25 cellular contexts compared by ENCODE assay signal in genomic region chr20:35101620-35102019, GRCh38. TPM values are rescaled to one million over a fixed set of nuclear protein-coding genes. Genes with fewer than 3 reads are reported as not detected.
DNase-seq lines count a peak whose midpoint lies in the region; ATAC-seq, FAIRE-seq and TF ChIP-seq lines count a peak whose summit lies in the region.
"Had no signal": no experiment of that assay in that cellular context is flagged by ENCODE, and none has a peak within 500 bp of the region (broad histone marks: within the 10 kb centered on the region; RNA-seq: fewer than 3 reads in every experiment).

No MANE protein-coding gene starts in this region.

- no peak overlapping the region for H4K91ac ChIP-seq in H1 (replicated peaks; ENCODE audit: insufficient read length, low read length)

- WGBS in H1 (ENCODE audit: extremely low coverage in 1 of 2, insufficient coverage in 1 of 2, insufficient read length in 1 of 2, insufficient replicate concordance in 2 of 2, low coverage in 1 of 2, low lambda C conversion rate in 2 of 2, missing lambda C conversion rate in 1 of 2), 2 experiments = 90% methylated on average over 8 of the region's 8 CpGs; no CpG with 5 or more reads in 1 of the 2 experiments
- WGBS in SK-N-SH (ENCODE audit: low lambda C conversion rate) = 81% methylated on average over 8 of the region's 8 CpGs

- no peak overlapping the region for H4K8ac ChIP-seq in H1 (ENCODE audit: extremely low read depth, insufficient read depth, low read length)

- H2BK120ac ChIP-seq in H1 (replicated peaks; ENCODE audit: low read depth, low read length) = no peak overlapping the region

- no peak overlapping the region for H3K27ac Mint-ChIP-seq in GM23338
- H3K27ac Mint-ChIP-seq in stimulated activated naive B cell treated with anti-CD40 and anti-IgM and Interleukin-4, amounts not matched to agents 10 μg/mL and 1 μg/mL and 100 μg/mL, for 72 hours = peak overlapping the region; percentile 7
- H3K27ac Mint-ChIP-seq: CD14-positive monocyte; CD4-positive, alpha-beta T cell; CD8-positive, alpha-beta memory T cell; H9 had no signal

- DNase-seq in GM23338 (ENCODE audit: low spot score) = no peak
- DNase-seq in MM.1S = no peak
- DNase-seq in H1 (ENCODE audit: low read depth in 1 of 2, low spot score in 2 of 2) = no peak
- DNase-seq in stimulated activated naive B cell treated with anti-CD40 and anti-IgM and Interleukin-4, amounts not matched to agents 10 μg/mL and 1 μg/mL and 100 μg/mL, for 72 hours = no peak
- no peak for DNase-seq in SK-N-SH
- no peak for DNase-seq in breast epithelium (ENCODE audit: low spot score in 2 of 2)
- DNase-seq: 8988T; ACHN; AML-193; BE2C; CD4-positive, alpha-beta T cell; CD8-positive, alpha-beta memory T cell; DMS 273 treated with DMSO at 0.1 percent for 48 hours; DMS79; EL; GDM1; H9 had no signal

- H3K23ac ChIP-seq in H1 (ENCODE audit: insufficient read length) = no peak overlapping the region

- H3K4me1 Mint-ChIP-seq in GM23338 = peaks cover 3% of the 10 kb centered on the region; the same call in 2 of the 3 replicates
- H3K4me1 Mint-ChIP-seq in stimulated activated naive B cell treated with anti-CD40 and anti-IgM and Interleukin-4, amounts not matched to agents 10 μg/mL and 1 μg/mL and 100 μg/mL, for 72 hours = peaks cover 5 to 7% of the 10 kb centered on the region in 2 donors

- H3K4me3 Mint-ChIP-seq in GM23338 = no peak overlapping the region
- H3K4me3 Mint-ChIP-seq in stimulated activated naive B cell treated with anti-CD40 and anti-IgM and Interleukin-4, amounts not matched to agents 10 μg/mL and 1 μg/mL and 100 μg/mL, for 72 hours = no peak overlapping the region
- H3K4me3 Mint-ChIP-seq: CD14-positive monocyte; CD4-positive, alpha-beta T cell; CD8-positive, alpha-beta memory T cell; H9 had no signal

- no peaks in the 10 kb centered on the region for H3K4me1 ChIP-seq in GM23338 (ENCODE audit: insufficient read depth)
- H3K4me1 ChIP-seq in MM.1S (ENCODE audit: low read length) = peaks cover 12% of the 10 kb centered on the region
- peaks cover 0 to 3% (median 0%) of the 10 kb centered on the region in 4 experiments; a peak in 1 of 7 replicates for H3K4me1 ChIP-seq in H1 (replicated peaks in 1 of 4; ENCODE audit: control insufficient read depth in 3 of 4, insufficient read depth in 4 of 4, low read length in 3 of 4)
- H3K4me1 ChIP-seq in SK-N-SH (ENCODE audit: control insufficient read depth in 1 of 2, insufficient read depth in 2 of 2, low read depth in 1 of 2, low read length in 1 of 2) = no peaks in the 10 kb centered on the region
- H3K4me1 ChIP-seq in breast epithelium = no peaks in the 10 kb centered on the region
- H3K4me1 ChIP-seq: BE2C had no signal

- no peak overlapping the region for H2BK12ac ChIP-seq in H1 (ENCODE audit: low read depth, low read length)

- no peak for TF ChIP-seq RAD21 in H1 (IDR thresholded peaks at IDR 0.05 in 1 of 2, conservative IDR thresholded peaks at IDR 0.05 in 1 of 2; ENCODE audit: low read depth in 2 of 2, low read length in 2 of 2)
- TF ChIP-seq RAD21 in SK-N-SH (IDR thresholded peaks at IDR 0.05; ENCODE audit: low read length) = no peak

- H2AK5ac ChIP-seq in H1 (ENCODE audit: low read depth, low read length) = 0 out of 2 replicates have a peak overlapping the region, but pooled peaks have one; percentile 86

- no peak overlapping the region for H3K18ac ChIP-seq in H1 (ENCODE audit: extremely low read depth, low read length)

- H3K27me3 ChIP-seq in GM23338 (ENCODE audit: insufficient read depth) (no peaks in the 10 kb centered on the region), MM.1S (replicated peaks; ENCODE audit: insufficient read depth, low read length) (no peaks in the 10 kb centered on the region), H1 (replicated peaks in 1 of 4; ENCODE audit: control insufficient read depth in 3 of 4, extremely low read depth in 1 of 4, insufficient read depth in 3 of 4, low read length in 3 of 4) (no peaks in the 10 kb centered on the region), SK-N-SH (ENCODE audit: insufficient read depth) (no peaks in the 10 kb centered on the region), breast epithelium (no peaks in the 10 kb centered on the region)
- H3K27me3 ChIP-seq: BE2C; BLaER1 treated with 17β-estradiol and CSF1 and Interleukin-3, amounts not matched to agents 10 nM and 100 nM had no signal

- H3K56ac ChIP-seq in H1 (replicated peaks; ENCODE audit: insufficient read length, low read depth, low read length) = no peak overlapping the region

- H3K23me2 ChIP-seq in H1 (ENCODE audit: low read depth, low read length) = no peaks in the 10 kb centered on the region

- no peak for TF ChIP-seq CTCF in GM23338 (conservative IDR thresholded peaks at IDR 0.05; ENCODE audit: low read depth in 2 of 2)
- no peak for TF ChIP-seq CTCF in MM.1S (IDR thresholded peaks at IDR 0.05; ENCODE audit: low read length)
- no peak for TF ChIP-seq CTCF in H1 (IDR thresholded peaks at IDR 0.05; ENCODE audit: control extremely low read depth in 1 of 3, insufficient read depth in 1 of 3, low read depth in 1 of 3, low read length in 3 of 3)
- TF ChIP-seq CTCF in SK-N-SH (IDR thresholded peaks at IDR 0.05) = no peak
- TF ChIP-seq CTCF in breast epithelium (IDR thresholded peaks at IDR 0.05) = no peak

- ATAC-seq in GM23338 (no peak), HG02642 (IDR thresholded peaks at IDR 0.05; ENCODE audit: poor library complexity, unreplicated experiment) (no peak)
- no peak for ATAC-seq in stimulated activated naive B cell treated with anti-CD40 and anti-IgM and Interleukin-4, amounts not matched to agents 10 μg/mL and 1 μg/mL and 100 μg/mL, for 72 hours (replicated peaks)
- ATAC-seq: A549, GM12878, HCT116 had no signal

- no peak overlapping the region for H4K5ac ChIP-seq in H1 (ENCODE audit: insufficient read length, low read depth, low read length)

- POLR2A ChIA-PET in H1 (lab: Charles Lee; ENCODE audit: partially characterized antibody) = interaction anchor here (1.1 kb wide), 1 partner anchor 9 kb away, joined by 3 read pairs; no protein-coding TSS in a partner anchor
- POLR2A ChIA-PET in SK-N-SH (lab: Yijun Ruan, JAX) = no interaction called here

- H3K4me3 ChIP-seq in GM23338 = no peak overlapping the region
- H3K4me3 ChIP-seq in MM.1S (ENCODE audit: low read length) = no peak overlapping the region
- no peak overlapping the region for H3K4me3 ChIP-seq in H1 (ENCODE audit: extremely low read depth in 1 of 4, insufficient read depth in 2 of 4, low read depth in 3 of 4, low read length in 4 of 4)
- no peak overlapping the region for H3K4me3 ChIP-seq in SK-N-SH (ENCODE audit: low read depth in 2 of 2, low read length in 1 of 2)
- no peak overlapping the region for H3K4me3 ChIP-seq in breast epithelium
- H3K4me3 ChIP-seq: A549; BLaER1 treated with 17β-estradiol and CSF1 and Interleukin-3, amounts not matched to agents 10 nM and 100 nM; GM12878 had no signal

- H3K4me2 ChIP-seq in GM23338 (no peak overlapping the region), MM.1S (ENCODE audit: low read depth, low read length) (peak overlapping the region; percentile 38; the same call in 1 of the 2 replicates), H1 (ENCODE audit: insufficient read depth in 1 of 2, low read depth in 2 of 2, low read length in 2 of 2) (no peak overlapping the region), SK-N-SH (no peak overlapping the region)
- H3K4me2 ChIP-seq: A549; BLaER1 treated with 17β-estradiol and CSF1 and Interleukin-3, amounts not matched to agents 10 nM and 100 nM had no signal

- no peaks in the 10 kb centered on the region for H3K36me3 ChIP-seq in GM23338 (ENCODE audit: insufficient read depth)
- no peaks in the 10 kb centered on the region for H3K36me3 ChIP-seq in MM.1S (replicated peaks; ENCODE audit: insufficient read depth, low read length)
- no peaks in the 10 kb centered on the region for H3K36me3 ChIP-seq in H1 (ENCODE audit: control insufficient read depth in 2 of 4, insufficient read depth in 4 of 4, low read length in 3 of 4)
- no peaks in the 10 kb centered on the region for H3K36me3 ChIP-seq in SK-N-SH (replicated peaks in 1 of 2; ENCODE audit: control insufficient read depth in 1 of 2, insufficient read depth in 2 of 2, low read length in 1 of 2)
- no peaks in the 10 kb centered on the region for H3K36me3 ChIP-seq in breast epithelium
- H3K36me3 ChIP-seq: BE2C; BLaER1 treated with 17β-estradiol and CSF1 and Interleukin-3, amounts not matched to agents 10 nM and 100 nM had no signal

- H3K9me2 ChIP-seq in GM23338 (ENCODE audit: insufficient read depth) (no peaks in the 10 kb centered on the region), MM.1S (replicated peaks; ENCODE audit: insufficient read depth, low read length) (no peaks in the 10 kb centered on the region), SK-N-SH (no peaks in the 10 kb centered on the region)

- no peaks in the 10 kb centered on the region for H3K79me1 ChIP-seq in H1 (ENCODE audit: low read depth, low read length)

- intact Hi-C loops in breast epithelium (cut with DNase I; ENCODE audit: low total_unique reads) = no loop called here

- H2AFZ ChIP-seq in GM23338 = no peak overlapping the region
- no peak overlapping the region for H2AFZ ChIP-seq in MM.1S (ENCODE audit: low read length)
- H2AFZ ChIP-seq in H1 (ENCODE audit: low read length) = no peak overlapping the region
- H2AFZ ChIP-seq in SK-N-SH (ENCODE audit: low read depth) = no peak overlapping the region

- TF ChIP-seq EP300 in H1 (IDR thresholded peaks at IDR 0.05; ENCODE audit: borderline replicate concordance in 1 of 2, low read depth in 2 of 2, low read length in 2 of 2) = no peak
- TF ChIP-seq EP300 in SK-N-SH (IDR thresholded peaks at IDR 0.05; ENCODE audit: borderline replicate concordance in 1 of 2, low read depth in 1 of 2, low read length in 1 of 2) = no peak

- H4K20me1 ChIP-seq in GM23338 (replicated peaks; ENCODE audit: insufficient read depth) = no peaks in the 10 kb centered on the region
- no peaks in the 10 kb centered on the region for H4K20me1 ChIP-seq in MM.1S (ENCODE audit: insufficient read depth, low read length)
- no peaks in the 10 kb centered on the region for H4K20me1 ChIP-seq in H1 (replicated peaks in 1 of 2; ENCODE audit: control insufficient read depth in 1 of 2, insufficient read depth in 2 of 2, low read length in 2 of 2)
- no peaks in the 10 kb centered on the region for H4K20me1 ChIP-seq in SK-N-SH (ENCODE audit: insufficient read depth)
- H4K20me1 ChIP-seq: BLaER1 treated with 17β-estradiol and CSF1 and Interleukin-3, amounts not matched to agents 10 nM and 100 nM had no signal

- H3F3A ChIP-seq in GM23338 (replicated peaks; ENCODE audit: low read depth) (peaks cover 6% of the 10 kb centered on the region), MM.1S (ENCODE audit: insufficient read depth, low read length) (no peaks in the 10 kb centered on the region), SK-N-SH (replicated peaks; ENCODE audit: insufficient read depth) (peaks cover 8% of the 10 kb centered on the region)

- H3K27ac ChIP-seq in GM23338 (ENCODE audit: low read depth) = 0 out of 2 replicates have a peak overlapping the region, but pooled peaks have one; percentile 22
- H3K27ac ChIP-seq in MM.1S (ENCODE audit: low read length) = no peak overlapping the region
- no peak overlapping the region for H3K27ac ChIP-seq in H1 (ENCODE audit: low read depth, low read length)
- H3K27ac ChIP-seq in SK-N-SH (ENCODE audit: low read depth in 2 of 2, low read length in 1 of 2) = no peak overlapping the region
- no peak overlapping the region for H3K27ac ChIP-seq in breast epithelium
- H3K27ac ChIP-seq: A549; BLaER1 treated with 17β-estradiol and CSF1 and Interleukin-3, amounts not matched to agents 10 nM and 100 nM had no signal

- TF ChIP-seq POLR2A in H1 (IDR thresholded peaks at IDR 0.05; ENCODE audit: control extremely low read depth in 1 of 2, low read depth in 2 of 2, low read length in 2 of 2) (no peak), breast epithelium (IDR thresholded peaks at IDR 0.05) (no peak)

- H3K14ac ChIP-seq in H1 (ENCODE audit: insufficient read length) = no peak overlapping the region

- H3K79me2 ChIP-seq in GM23338 (replicated peaks; ENCODE audit: insufficient read depth) = no peaks in the 10 kb centered on the region
- H3K79me2 ChIP-seq in MM.1S (ENCODE audit: low read length) = no peaks in the 10 kb centered on the region
- H3K79me2 ChIP-seq in H1 (ENCODE audit: control insufficient read depth in 1 of 2, insufficient read depth in 2 of 2, low read length in 2 of 2) = no peaks in the 10 kb centered on the region
- H3K79me2 ChIP-seq in SK-N-SH (ENCODE audit: insufficient read depth) = no peaks in the 10 kb centered on the region

- no peak overlapping the region for H3K4ac ChIP-seq in H1 (replicated peaks; ENCODE audit: insufficient read length, low read depth, low read length)

- H3K36me3 Mint-ChIP-seq in GM23338 (ENCODE audit: low read depth) = no peaks in the 10 kb centered on the region
- H3K36me3 Mint-ChIP-seq in stimulated activated naive B cell treated with anti-CD40 and anti-IgM and Interleukin-4, amounts not matched to agents 10 μg/mL and 1 μg/mL and 100 μg/mL, for 72 hours = peaks cover 0 to 3% of the 10 kb centered on the region in 2 donors
- H3K36me3 Mint-ChIP-seq: CD14-positive monocyte had no signal

- no peak overlapping the region for H2BK20ac ChIP-seq in H1 (ENCODE audit: low read length)

- H2BK15ac ChIP-seq in H1 (ENCODE audit: low read length) = peak overlapping the region; percentile 92; the same call in 1 of the 2 replicates

- peaks cover 3% of the 10 kb centered on the region; the same call in 2 of the 3 replicates for H3K9me3 Mint-ChIP-seq in GM23338
- H3K9me3 Mint-ChIP-seq in stimulated activated naive B cell treated with anti-CD40 and anti-IgM and Interleukin-4, amounts not matched to agents 10 μg/mL and 1 μg/mL and 100 μg/mL, for 72 hours = no peaks in the 10 kb centered on the region
- H3K9me3 Mint-ChIP-seq: CD14-positive monocyte; CD4-positive, alpha-beta T cell; CD8-positive, alpha-beta memory T cell had no signal

- CTCF ChIA-PET in H1 (lab: Charles Lee; ENCODE audit: partially characterized antibody) (interaction anchor here (0.7 to 2.1 kb wide), 3 partner anchors 106 to 128 kb away, joined by 5 to 9 read pairs (median 5); no protein-coding TSS in a partner anchor), SK-N-SH (lab: Yijun Ruan, JAX) (interaction anchor here (1.2 to 1.4 kb wide), 2 partner anchors 43 to 107 kb away, joined by 3 read pairs; no protein-coding TSS in a partner anchor)

- 0 out of 2 replicates have a peak overlapping the region, but pooled peaks have one; percentile 75 for H2BK5ac ChIP-seq in H1 (ENCODE audit: low read depth, low read length)

- FAIRE-seq in H1 (lab: Jason Lieb, UNC) = no peak
- FAIRE-seq: A549, D721Med, GM12878, GM19239 had no signal

- H3K9ac ChIP-seq in MM.1S (ENCODE audit: low read length) (no peak overlapping the region), H1 (replicated peaks in 1 of 4; ENCODE audit: extremely low read depth in 1 of 4, low read depth in 3 of 4, low read length in 3 of 4) (peak overlapping the region in 1 of 4 experiments; percentile 28; a peak in 1 of 7 replicates), SK-N-SH (no peak overlapping the region)
- H3K9ac ChIP-seq: BLaER1 treated with 17β-estradiol and CSF1 and Interleukin-3, amounts not matched to agents 10 nM and 100 nM had no signal

- no peaks in the 10 kb centered on the region for H3K9me3 ChIP-seq in MM.1S (replicated peaks; ENCODE audit: insufficient read depth, low read length)
- no peaks in the 10 kb centered on the region for H3K9me3 ChIP-seq in H1 (ENCODE audit: insufficient read depth in 2 of 2, low read depth in 1 of 2, low read length in 1 of 2)
- H3K9me3 ChIP-seq in SK-N-SH = no peaks in the 10 kb centered on the region
- H3K9me3 ChIP-seq in breast epithelium = no peaks in the 10 kb centered on the region
- H3K9me3 ChIP-seq: A549; BE2C; BLaER1 treated with 17β-estradiol and CSF1 and Interleukin-3, amounts not matched to agents 10 nM and 100 nM had no signal

- H3K27me3 Mint-ChIP-seq in GM23338 (ENCODE audit: insufficient read depth, low read depth, poor library complexity) = no peaks in the 10 kb centered on the region
- peaks cover 7 to 10% of the 10 kb centered on the region in 2 donors for H3K27me3 Mint-ChIP-seq in stimulated activated naive B cell treated with anti-CD40 and anti-IgM and Interleukin-4, amounts not matched to agents 10 μg/mL and 1 μg/mL and 100 μg/mL, for 72 hours
- H3K27me3 Mint-ChIP-seq: CD4-positive, alpha-beta T cell had no signal

RNA-seq across cellular contexts. Expression of gene TRPC4AP, which starts 9.0 kb away (rescaled TPM):
- total RNA-seq in GM23338 (2014; rRNA removed; shearing (Covaris generic)) = 74.1 and 89.5 TPM in 2 replicates
- polyA plus RNA-seq in GM23338 (2016; fragmentation: Nextera tagmentation; extraction: Ambion mirVana) (47.5 and 48.8 TPM in 2 replicates), H1 (2011; rRNA removed) (74.8 and 75.0 TPM in 2 replicates), SK-N-SH (2012; rRNA removed) (57.4 and 69.6 TPM in 2 replicates)
- 72.7 and 73.1 TPM in 2 replicates for total RNA-seq in H1 (2021; fragmentation: NEBNext Ultra II Directional; extraction: Animal tissue kit (Norgen Biotek cat#: 25700))
- 83.5 TPM for polyA plus RNA-seq in H1 (2011; cell fraction: cytosol; rRNA removed)
- polyA plus RNA-seq in H1 (2011; cell fraction: nucleus; rRNA removed) = 155 TPM
- 56.3 to 69.0 TPM (median 65.1 TPM) in 4 replicates for polyA plus RNA-seq in H1 (2012, experiment 1 of 2)
- 65.2 TPM for polyA plus RNA-seq in H1 (2012, experiment 2 of 2)
- 47.6 TPM for polyA plus RNA-seq in H1 (2013, experiment 1 of 2)
- polyA plus RNA-seq in H1 (2013, experiment 2 of 2) = 43.1 TPM
- polyA minus RNA-seq in H1 (2011; rRNA and poly(A)+ RNA removed) = 108 and 112 TPM in 2 replicates
- polyA minus RNA-seq in H1 (2011; cell fraction: cytosol; rRNA and poly(A)+ RNA removed) = 45.4 TPM
- 45.4 TPM for polyA minus RNA-seq in H1 (2011; cell fraction: nucleus; rRNA and poly(A)+ RNA removed)
- 32.3 and 42.6 TPM in 2 replicates for polyA plus RNA-seq in SK-N-SH (2012; cell fraction: cytosol; rRNA removed)
- polyA plus RNA-seq in SK-N-SH (2012; cell fraction: nucleus; rRNA removed) = 113 and 124 TPM in 2 replicates
- 10 to 100 TPM; 62.6 to 71.7 (median 69.5) TPM for total RNA-seq in breast epithelium

RNA-seq across cellular contexts. Expression of gene EDEM2, which starts 45.5 kb away (rescaled TPM):
- total RNA-seq in GM23338 (2014; rRNA removed; shearing (Covaris generic)) = 20.7 and 25.3 TPM in 2 replicates
- polyA plus RNA-seq in GM23338 (2016; fragmentation: Nextera tagmentation; extraction: Ambion mirVana) (13.9 and 14.2 TPM in 2 replicates), H1 (2011; rRNA removed) (15.2 and 18.6 TPM in 2 replicates), SK-N-SH (2012; rRNA removed) (30.4 and 34.3 TPM in 2 replicates)
- total RNA-seq in H1 (2021; fragmentation: NEBNext Ultra II Directional; extraction: Animal tissue kit (Norgen Biotek cat#: 25700)) = 19.6 and 21.5 TPM in 2 replicates
- 19.0 TPM for polyA plus RNA-seq in H1 (2011; cell fraction: cytosol; rRNA removed)
- polyA plus RNA-seq in H1 (2011; cell fraction: nucleus; rRNA removed) = 29.2 TPM
- 21.3 to 26.0 TPM (median 25.2 TPM) in 4 replicates for polyA plus RNA-seq in H1 (2012, experiment 1 of 2)
- polyA plus RNA-seq in H1 (2012, experiment 2 of 2) = 29.2 TPM
- 20.4 TPM for polyA plus RNA-seq in H1 (2013, experiment 1 of 2)
- polyA plus RNA-seq in H1 (2013, experiment 2 of 2) = 24.0 TPM
- polyA minus RNA-seq in H1 (2011; rRNA and poly(A)+ RNA removed) = 17.5 and 17.8 TPM in 2 replicates
- 10.8 TPM for polyA minus RNA-seq in H1 (2011; cell fraction: cytosol; rRNA and poly(A)+ RNA removed)
- 7.8 TPM for polyA minus RNA-seq in H1 (2011; cell fraction: nucleus; rRNA and poly(A)+ RNA removed)
- polyA plus RNA-seq in SK-N-SH (2012; cell fraction: cytosol; rRNA removed) = 24.8 and 32.3 TPM in 2 replicates
- 25.4 and 29.8 TPM in 2 replicates for polyA plus RNA-seq in SK-N-SH (2012; cell fraction: nucleus; rRNA removed)
- total RNA-seq in breast epithelium = 10 to 100 TPM; 19.3 to 25.8 (median 22.4) TPM
